ENCODE assay signal across 23 cellular contexts in genomic region chr16:9408297-9408696, GRCh38.
"Had no signal": no experiment of that assay in that cellular context is flagged by ENCODE, and none has a peak within 500 bp of the region (broad histone marks: within the 10 kb centered on the region; RNA-seq: fewer than 3 reads in every experiment).

No MANE protein-coding gene starts in this region.

- H3K27me3 Mint-ChIP-seq: activated CD4-positive, alpha-beta memory T cell treated with anti-CD3 and anti-CD28 coated beads for 36 hours; activated naive CD4-positive, alpha-beta T cell treated with anti-CD3 and anti-CD28 coated beads, Interleukin-2, amount 10 ng/mL, durations not matched to agents 7 days and 5 days; activated naive CD8-positive, alpha-beta T cell treated with anti-CD3 and anti-CD28 coated beads, Interleukin-2, amount 10 ng/mL, durations not matched to agents 7 days and 5 days; central memory CD8-positive, alpha-beta T cell; effector memory CD8-positive, alpha-beta T cell had no signal

- H3K36me3 Mint-ChIP-seq: activated CD4-positive, alpha-beta memory T cell treated with anti-CD3 and anti-CD28 coated beads for 36 hours; activated naive CD4-positive, alpha-beta T cell treated with anti-CD3 and anti-CD28 coated beads, Interleukin-2, amount 10 ng/mL, durations not matched to agents 7 days and 5 days; activated naive CD8-positive, alpha-beta T cell treated with anti-CD3 and anti-CD28 coated beads, Interleukin-2, amount 10 ng/mL, durations not matched to agents 7 days and 5 days; natural killer cell treated with Interleukin-12 subunit alpha and Interleukin-12 subunit beta and Interleukin-15 and Interleukin-18, amount 100 ng/mL, for 72 hours had no signal

- H3K4me3 Mint-ChIP-seq: activated CD4-positive, alpha-beta memory T cell treated with anti-CD3 and anti-CD28 coated beads for 36 hours; activated naive CD4-positive, alpha-beta T cell treated with anti-CD3 and anti-CD28 coated beads, Interleukin-2, amount 10 ng/mL, durations not matched to agents 7 days and 5 days; activated naive CD8-positive, alpha-beta T cell treated with anti-CD3 and anti-CD28 coated beads, Interleukin-2, amount 10 ng/mL, durations not matched to agents 7 days and 5 days; activated T-helper 1 cell treated with anti-CD3 and anti-CD28 coated beads, Interleukin-12 subunit alpha, Interleukin-12 subunit beta, Interleukin-2, Interleukin-4 antibody, amounts not matched to agents 30 ng/mL and 10 ng/mL and 1 ng/mL, durations not matched to agents 14 hours and 24 hours and 36 hours; central memory CD8-positive, alpha-beta T cell; effector memory CD8-positive, alpha-beta T cell; natural killer cell treated with Interleukin-12 subunit alpha and Interleukin-12 subunit beta and Interleukin-15 and Interleukin-18, amount 100 ng/mL, for 72 hours; T-helper 2 cell treated with Interferon-gamma antibody and Interleukin-4, amounts not matched to agents 5 μg/mL and 100 μg/mL, for 36 hours had no signal

- H3K9me3 Mint-ChIP-seq: activated CD4-positive, alpha-beta memory T cell treated with anti-CD3 and anti-CD28 coated beads for 36 hours; activated T-helper 1 cell treated with anti-CD3 and anti-CD28 coated beads, Interleukin-12 subunit alpha, Interleukin-12 subunit beta, Interleukin-2, Interleukin-4 antibody, amounts not matched to agents 30 ng/mL and 10 ng/mL and 1 ng/mL, durations not matched to agents 14 hours and 24 hours and 36 hours had no signal

- H3K27ac Mint-ChIP-seq: activated CD4-positive, alpha-beta memory T cell treated with anti-CD3 and anti-CD28 coated beads for 36 hours; activated naive CD4-positive, alpha-beta T cell treated with anti-CD3 and anti-CD28 coated beads, Interleukin-2, amount 10 ng/mL, durations not matched to agents 7 days and 5 days; activated naive CD8-positive, alpha-beta T cell treated with anti-CD3 and anti-CD28 coated beads, Interleukin-2, amount 10 ng/mL, durations not matched to agents 7 days and 5 days; activated T-helper 1 cell treated with anti-CD3 and anti-CD28 coated beads, Interleukin-12 subunit alpha, Interleukin-12 subunit beta, Interleukin-2, Interleukin-4 antibody, amounts not matched to agents 30 ng/mL and 10 ng/mL and 1 ng/mL, durations not matched to agents 14 hours and 24 hours and 36 hours; effector memory CD8-positive, alpha-beta T cell; natural killer cell treated with Interleukin-12 subunit alpha and Interleukin-12 subunit beta and Interleukin-15 and Interleukin-18, amount 100 ng/mL, for 72 hours; T-helper 2 cell treated with Interferon-gamma antibody and Interleukin-4, amounts not matched to agents 5 μg/mL and 100 μg/mL, for 36 hours had no signal

- DNase-seq: activated CD4-positive, alpha-beta memory T cell treated with anti-CD3 and anti-CD28 coated beads for 36 hours; activated CD4-positive, alpha-beta T cell treated with anti-CD3 and anti-CD28 coated beads for 48 hours; activated CD8-positive, alpha-beta memory T cell treated with anti-CD3 and anti-CD28 coated beads, Interleukin-2, amount 50 U/mL, for 4 hours; activated effector memory CD4-positive, alpha-beta T cell treated with anti-CD3 and anti-CD28 coated beads, Interleukin-2, amount 50 U/mL, for 16 hours; activated naive CD4-positive, alpha-beta T cell treated with anti-CD3 and anti-CD28 coated beads, Interleukin-2, amount 10 ng/mL, durations not matched to agents 7 days and 5 days; activated naive CD8-positive, alpha-beta T cell treated with anti-CD3 and anti-CD28 coated beads, Interleukin-2, amount 10 ng/mL, durations not matched to agents 7 days and 5 days; activated T-cell treated with anti-CD3 and anti-CD28 coated beads, Interleukin-2, amount 50 U/mL, for 1 hour; effector memory CD8-positive, alpha-beta T cell; erythroblast; gastrocnemius medialis; glutamatergic neuron; islet precursor cell; left ventricle myocardium inferior; mucosa of descending colon; stimulated activated CD4-positive, alpha-beta T cell treated with anti-CD3 and anti-CD28 coated beads, Interleukin-12 subunit alpha, Interleukin-12 subunit beta, amount 100 ng/mL, for 4 hours; stimulated activated CD4-positive, alpha-beta T cell treated with anti-CD3 and anti-CD28 coated beads, Interleukin-4, amount 100 ng/mL, for 1 hour; stimulated activated naive CD8-positive, alpha-beta T cell treated with anti-CD3 and anti-CD28 coated beads, Interleukin-15, Interleukin-2, amounts not matched to agents 100 U/mL and 50 U/mL, for 24 hours; testis; transverse colon had no signal

- H3K4me1 Mint-ChIP-seq: activated naive CD4-positive, alpha-beta T cell treated with anti-CD3 and anti-CD28 coated beads, Interleukin-2, amount 10 ng/mL, durations not matched to agents 7 days and 5 days; activated naive CD8-positive, alpha-beta T cell treated with anti-CD3 and anti-CD28 coated beads, Interleukin-2, amount 10 ng/mL, durations not matched to agents 7 days and 5 days; central memory CD8-positive, alpha-beta T cell had no signal
